In genomic region chr6:27541212-27541931, GRCh38 we compare ENCODE assay signal across 1 cellular context.
A peak's percentile ranks its signal among the peaks of the same experiment; 100 is the strongest.
TF ChIP-seq lines count a peak whose summit lies in the region.

No MANE protein-coding gene starts in this region.

TF ChIP-seq in HEK293, 187 proteins besides CTCF, POLR2A, EP300 and RAD21 (continued from another document):
- TF ChIP-seq, protein P1, sequence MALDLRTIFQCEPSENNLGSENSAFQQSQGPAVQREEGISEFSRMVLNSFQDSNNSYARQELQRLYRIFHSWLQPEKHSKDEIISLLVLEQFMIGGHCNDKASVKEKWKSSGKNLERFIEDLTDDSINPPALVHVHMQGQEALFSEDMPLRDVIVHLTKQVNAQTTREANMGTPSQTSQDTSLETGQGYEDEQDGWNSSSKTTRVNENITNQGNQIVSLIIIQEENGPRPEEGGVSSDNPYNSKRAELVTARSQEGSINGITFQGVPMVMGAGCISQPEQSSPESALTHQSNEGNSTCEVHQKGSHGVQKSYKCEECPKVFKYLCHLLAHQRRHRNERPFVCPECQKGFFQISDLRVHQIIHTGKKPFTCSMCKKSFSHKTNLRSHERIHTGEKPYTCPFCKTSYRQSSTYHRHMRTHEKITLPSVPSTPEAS (tag by site-specific recombination; IDR thresholded peaks at IDR 0.05) = 0 out of 2 replicates have a peak, but pooled peaks have one; percentile 38
- no peak for TF ChIP-seq GLI2 (tag by site-specific recombination; IDR thresholded peaks at IDR 0.05; ENCODE audit: borderline replicate concordance, low read depth)
- TF ChIP-seq ZNF2 (tag by site-specific recombination; IDR thresholded peaks at IDR 0.05) = 0 out of 2 replicates have a peak, but pooled peaks have one; percentile 79
- TF ChIP-seq ZNF600 (tag by site-specific recombination; IDR thresholded peaks at IDR 0.05) = peak; percentile 43; the same call in 1 of the 2 replicates
- peak; percentile 64; the same call in 1 of the 2 replicates for TF ChIP-seq IKZF3 (tag by site-specific recombination; IDR thresholded peaks at IDR 0.05)
- TF ChIP-seq ZNF561 (tag by site-specific recombination; IDR thresholded peaks at IDR 0.05; ENCODE audit: borderline replicate concordance) = peak; percentile 73; the same call in 1 of the 2 replicates
- TF ChIP-seq ZNF24 (tag by site-specific recombination; IDR thresholded peaks at IDR 0.05) = peak; percentile 40
- TF ChIP-seq OSR2 (tag by site-specific recombination; IDR thresholded peaks at IDR 0.05) = no peak
- peak; percentile 78 for TF ChIP-seq PRDM1 (tag by site-specific recombination; IDR thresholded peaks at IDR 0.05)
- TF ChIP-seq ZBTB48 (tag by site-specific recombination; IDR thresholded peaks at IDR 0.05) = peak; percentile 55; the same call in 1 of the 2 replicates
- TF ChIP-seq ZIC2 (tag by site-specific recombination; IDR thresholded peaks at IDR 0.05) = no peak
- TF ChIP-seq ZNF544 (tag by site-specific recombination; IDR thresholded peaks at IDR 0.05) = no peak
- no peak for TF ChIP-seq ZNF837 (tag by site-specific recombination; IDR thresholded peaks at IDR 0.05)
- TF ChIP-seq SP7 (tag by site-specific recombination; IDR thresholded peaks at IDR 0.05) = peak; percentile 62
- TF ChIP-seq ZNF549 (tag by site-specific recombination; IDR thresholded peaks at IDR 0.05) = peak; percentile 49; the same call in 1 of the 2 replicates
- no peak for TF ChIP-seq KLF1 (tag by site-specific recombination; IDR thresholded peaks at IDR 0.05)
- no peak for TF ChIP-seq ZNF280C (tag by site-specific recombination; IDR thresholded peaks at IDR 0.05)
- TF ChIP-seq ZSCAN30 (tag by site-specific recombination; IDR thresholded peaks at IDR 0.05) = peak; percentile 54; the same call in 1 of the 2 replicates
- TF ChIP-seq SETDB1 (IDR thresholded peaks at IDR 0.05; ENCODE audit: insufficient read length, low read length) = peak; percentile 94
- TF ChIP-seq ZNF792 (tag by site-specific recombination; IDR thresholded peaks at IDR 0.05) = 0 out of 2 replicates have a peak, but pooled peaks have one; percentile 41
- TF ChIP-seq KLF10 (tag by site-specific recombination; IDR thresholded peaks at IDR 0.05) = peak; percentile 52; the same call in 1 of the 2 replicates
- TF ChIP-seq TRIM28 (IDR thresholded peaks at IDR 0.05; ENCODE audit: borderline replicate concordance, low read length) = peak; percentile 97
- TF ChIP-seq ZEB2 (tag by site-specific recombination; IDR thresholded peaks at IDR 0.05) = peak; percentile 74
- TF ChIP-seq ZNF274 (IDR thresholded peaks at IDR 0.05; ENCODE audit: low read length) = no peak
- no peak for TF ChIP-seq ZNF274 (tag by site-specific recombination; IDR thresholded peaks at IDR 0.05; ENCODE audit: borderline replicate concordance)
- peak; percentile 28; the same call in 1 of the 2 replicates for TF ChIP-seq ZNF324 (tag by site-specific recombination; IDR thresholded peaks at IDR 0.05)
- TF ChIP-seq, protein P2, sequence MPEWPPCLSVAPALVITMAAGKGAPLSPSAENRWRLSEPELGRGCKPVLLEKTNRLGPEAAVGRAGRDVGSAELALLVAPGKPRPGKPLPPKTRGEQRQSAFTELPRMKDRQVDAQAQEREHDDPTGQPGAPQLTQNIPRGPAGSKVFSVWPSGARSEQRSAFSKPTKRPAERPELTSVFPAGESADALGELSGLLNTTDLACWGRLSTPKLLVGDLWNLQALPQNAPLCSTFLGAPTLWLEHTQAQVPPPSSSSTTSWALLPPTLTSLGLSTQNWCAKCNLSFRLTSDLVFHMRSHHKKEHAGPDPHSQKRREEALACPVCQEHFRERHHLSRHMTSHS (tag by site-specific recombination; IDR thresholded peaks at IDR 0.05) = no peak
- peak; percentile 56; the same call in 1 of the 2 replicates for TF ChIP-seq KLF8 (tag by site-specific recombination; IDR thresholded peaks at IDR 0.05)
- TF ChIP-seq ZBTB17 (tag by site-specific recombination; IDR thresholded peaks at IDR 0.05) = peak; percentile 48; the same call in 1 of the 2 replicates
- TF ChIP-seq ZFP3 (tag by site-specific recombination; IDR thresholded peaks at IDR 0.05; ENCODE audit: low read depth) = no peak
- TF ChIP-seq ZNF26 (tag by site-specific recombination; IDR thresholded peaks at IDR 0.05) = no peak
- peak; percentile 42; the same call in 1 of the 2 replicates for TF ChIP-seq ZNF501 (tag by site-specific recombination; IDR thresholded peaks at IDR 0.05)
- TF ChIP-seq ZNF660 (tag by site-specific recombination; IDR thresholded peaks at IDR 0.05) = peak; percentile 94
- TF ChIP-seq, protein P3, sequence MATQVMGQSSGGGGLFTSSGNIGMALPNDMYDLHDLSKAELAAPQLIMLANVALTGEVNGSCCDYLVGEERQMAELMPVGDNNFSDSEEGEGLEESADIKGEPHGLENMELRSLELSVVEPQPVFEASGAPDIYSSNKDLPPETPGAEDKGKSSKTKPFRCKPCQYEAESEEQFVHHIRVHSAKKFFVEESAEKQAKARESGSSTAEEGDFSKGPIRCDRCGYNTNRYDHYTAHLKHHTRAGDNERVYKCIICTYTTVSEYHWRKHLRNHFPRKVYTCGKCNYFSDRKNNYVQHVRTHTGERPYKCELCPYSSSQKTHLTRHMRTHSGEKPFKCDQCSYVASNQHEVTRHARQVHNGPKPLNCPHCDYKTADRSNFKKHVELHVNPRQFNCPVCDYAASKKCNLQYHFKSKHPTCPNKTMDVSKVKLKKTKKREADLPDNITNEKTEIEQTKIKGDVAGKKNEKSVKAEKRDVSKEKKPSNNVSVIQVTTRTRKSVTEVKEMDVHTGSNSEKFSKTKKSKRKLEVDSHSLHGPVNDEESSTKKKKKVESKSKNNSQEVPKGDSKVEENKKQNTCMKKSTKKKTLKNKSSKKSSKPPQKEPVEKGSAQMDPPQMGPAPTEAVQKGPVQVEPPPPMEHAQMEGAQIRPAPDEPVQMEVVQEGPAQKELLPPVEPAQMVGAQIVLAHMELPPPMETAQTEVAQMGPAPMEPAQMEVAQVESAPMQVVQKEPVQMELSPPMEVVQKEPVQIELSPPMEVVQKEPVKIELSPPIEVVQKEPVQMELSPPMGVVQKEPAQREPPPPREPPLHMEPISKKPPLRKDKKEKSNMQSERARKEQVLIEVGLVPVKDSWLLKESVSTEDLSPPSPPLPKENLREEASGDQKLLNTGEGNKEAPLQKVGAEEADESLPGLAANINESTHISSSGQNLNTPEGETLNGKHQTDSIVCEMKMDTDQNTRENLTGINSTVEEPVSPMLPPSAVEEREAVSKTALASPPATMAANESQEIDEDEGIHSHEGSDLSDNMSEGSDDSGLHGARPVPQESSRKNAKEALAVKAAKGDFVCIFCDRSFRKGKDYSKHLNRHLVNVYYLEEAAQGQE (tag by site-specific recombination; IDR thresholded peaks at IDR 0.05) = no peak
- TF ChIP-seq ZNF510 (tag by site-specific recombination; IDR thresholded peaks at IDR 0.05; ENCODE audit: insufficient replicate concordance) = no peak
- no peak for TF ChIP-seq MEIS1 (CRISPR knock-in tag; IDR thresholded peaks at IDR 0.05; ENCODE audit: borderline replicate concordance)
- TF ChIP-seq ZNF776 (tag by site-specific recombination; IDR thresholded peaks at IDR 0.05; ENCODE audit: borderline replicate concordance) = no peak
- no peak for TF ChIP-seq KLF16 (tag by site-specific recombination; IDR thresholded peaks at IDR 0.05)
- no peak for TF ChIP-seq ZNF514 (tag by site-specific recombination; IDR thresholded peaks at IDR 0.05)
- TF ChIP-seq ZNF366 (tag by site-specific recombination; conservative IDR thresholded peaks at IDR 0.05) = peak; percentile 76
